Comparison of ENCODE assay signal across 16 cellular contexts in the genomic region with DNA sequence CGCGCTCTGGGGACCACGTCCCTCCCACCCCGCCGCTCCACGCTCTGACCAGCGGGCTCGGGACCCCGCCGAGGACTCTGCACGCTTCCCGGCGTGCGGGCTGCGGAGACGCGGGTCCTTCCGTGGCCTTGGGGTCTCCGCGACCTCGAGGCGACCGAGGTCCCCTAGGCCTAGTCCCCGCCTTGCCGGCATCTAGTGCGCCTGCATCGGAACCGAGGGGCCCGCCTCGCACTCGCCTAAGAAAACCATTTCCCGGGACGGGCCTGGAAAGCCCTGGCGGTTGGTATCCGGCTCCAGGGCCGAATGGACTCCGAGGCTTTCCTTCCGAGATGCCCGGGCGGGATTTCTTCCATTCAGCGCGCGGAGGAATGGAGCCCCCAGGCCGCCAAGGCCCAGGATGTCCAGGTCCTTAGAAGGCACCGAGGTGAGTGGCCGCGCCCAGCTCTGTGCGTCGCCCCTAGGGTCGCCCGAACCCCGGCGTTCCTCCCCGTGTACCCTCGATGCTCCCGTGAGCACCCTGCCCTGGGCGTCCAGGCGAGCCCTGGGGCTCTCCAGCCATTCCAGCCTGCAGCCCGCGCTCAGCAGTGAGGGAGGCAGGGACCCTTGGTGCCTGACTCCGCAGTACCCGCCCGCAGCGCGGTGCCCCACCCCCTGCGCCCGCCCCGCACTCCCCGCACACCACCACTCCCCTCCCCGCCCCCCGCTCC. TPM values are rescaled to one million over a fixed set of nuclear protein-coding genes. Genes with fewer than 3 reads are reported as not detected.
DNase-seq lines count a peak whose midpoint lies in the region; ATAC-seq and TF ChIP-seq lines count a peak whose summit lies in the region.
"Had no signal": no experiment of that assay in that cellular context is flagged by ENCODE, and none has a peak within 500 bp of the region (broad histone marks: within the 10 kb centered on the region; RNA-seq: fewer than 3 reads in every experiment).

No MANE protein-coding gene starts in this region.

- H3K36me3 ChIP-seq in stomach, result no peaks in the 10 kb centered on the region

- DNase-seq in activated T-cell treated with anti-CD3 and anti-CD28 coated beads, Interleukin-2, amount 50 U/mL, for 24 hours, result peak; percentile 29
- DNase-seq in activated T-cell treated with anti-CD3 and anti-CD28 coated beads, Interleukin-2, amount 50 U/mL, for 1 hour, result no peak
- DNase-seq in astrocyte of the hippocampus (ENCODE audit: low read depth, low spot score) (peak; percentile 16), left kidney (ENCODE audit: low read depth, low spot score) (peak; percentile 39), stomach (peak; percentile 17), NK-92 (lab: John Stamatoyannopoulos, UW; ENCODE audit: unreplicated experiment) (no peak), amniotic stem cell (lab: John Stamatoyannopoulos, UW) (no peak)
- DNase-seq: activated naive CD4-positive, alpha-beta T cell treated with anti-CD3 and anti-CD28 coated beads for 36 hours; foreskin keratinocyte had no signal

- no peak overlapping the region for H3K27ac ChIP-seq in stomach
- H3K27ac ChIP-seq: foreskin keratinocyte, HL-60 had no signal

- peak overlapping the region in 3 of 4 donors; percentile 24 to 43 (median 25) for H3K4me3 ChIP-seq in stomach
- H3K4me3 ChIP-seq: GM12878, mucosa of descending colon had no signal

- H3K36me3 Mint-ChIP-seq in activated T-cell treated with anti-CD3 and anti-CD28 coated beads, Interleukin-2, amount 50 U/mL, for 24 hours (ENCODE audit: low read depth), result no peaks in the 10 kb centered on the region

- H3K27me3 ChIP-seq in stomach, result peaks cover 17 to 79% (median 60%) of the 10 kb centered on the region in 3 donors

- WGBS in stomach, 5 donors, result 3 to 7% (median 5%) methylated on average over 26 to 71 of the region's 71 CpGs

- TF ChIP-seq POLR2A in stomach (IDR thresholded peaks at IDR 0.05), result no peak

- H3K9me3 Mint-ChIP-seq in activated T-cell treated with anti-CD3 and anti-CD28 coated beads, Interleukin-2, amount 50 U/mL, for 24 hours, result no peaks in the 10 kb centered on the region
- H3K9me3 Mint-ChIP-seq: activated naive CD4-positive, alpha-beta T cell treated with anti-CD3 and anti-CD28 coated beads for 36 hours; CD4-positive, alpha-beta T cell had no signal

- peaks cover 65% of the 10 kb centered on the region for H3K27me3 Mint-ChIP-seq in activated T-cell treated with anti-CD3 and anti-CD28 coated beads, Interleukin-2, amount 50 U/mL, for 24 hours

- H3K9me3 ChIP-seq in stomach, result no peaks in the 10 kb centered on the region
- H3K9me3 ChIP-seq: mucosa of descending colon had no signal

- H3K4me3 Mint-ChIP-seq in activated T-cell treated with anti-CD3 and anti-CD28 coated beads, Interleukin-2, amount 50 U/mL, for 24 hours, result no peak overlapping the region
- H3K4me3 Mint-ChIP-seq: activated naive CD4-positive, alpha-beta T cell treated with anti-CD3 and anti-CD28 coated beads for 36 hours had no signal

- H3K4me1 Mint-ChIP-seq in activated T-cell treated with anti-CD3 and anti-CD28 coated beads, Interleukin-2, amount 50 U/mL, for 24 hours (ENCODE audit: low read depth), result peaks cover 36% of the 10 kb centered on the region

- H3K27ac Mint-ChIP-seq in activated T-cell treated with anti-CD3 and anti-CD28 coated beads, Interleukin-2, amount 50 U/mL, for 24 hours, result no peak overlapping the region
- H3K27ac Mint-ChIP-seq: activated naive CD4-positive, alpha-beta T cell treated with anti-CD3 and anti-CD28 coated beads for 36 hours; CD4-positive, alpha-beta T cell had no signal

- no peak for ATAC-seq in GM21576 (IDR thresholded peaks at IDR 0.05; ENCODE audit: unreplicated experiment)
- ATAC-seq: GM12878 had no signal

- H3K4me1 ChIP-seq in stomach, result peaks cover 13 to 27% (median 20%) of the 10 kb centered on the region in 4 donors
- H3K4me1 ChIP-seq: foreskin keratinocyte had no signal

- no peak for TF ChIP-seq CTCF in stomach (IDR thresholded peaks at IDR 0.05)

- intact Hi-C loops in stomach (cut with DNase I; ENCODE audit: low total_unique reads), result no loop called here

- TF ChIP-seq EP300 in stomach (IDR thresholded peaks at IDR 0.05), result no peak

RNA-seq across cellular contexts. Expression of gene SLC6A3, which starts 0.8 kb away (rescaled TPM):
- not detected for total RNA-seq in stomach
- under 1 TPM in 1 of 3 donors, not detected in 2; 0.05 TPM for polyA plus RNA-seq in stomach
- total RNA-seq: A172; activated naive CD4-positive, alpha-beta T cell treated with anti-CD3 and anti-CD28 coated beads for 36 hours; foreskin keratinocyte; GM12878; LHCN-M2; mucosa of descending colon had no signal
- polyA plus RNA-seq: foreskin keratinocyte had no signal

Comparison
In these comparisons a context has a peak if more than half of its experiments do, and no peak if none do; other contexts are left out.
1. DNase-seq: peak in activated T-cell treated with anti-CD3 and anti-CD28 coated beads, Interleukin-2, amount 50 U/mL, for 24 hours (single experiment), astrocyte of the hippocampus (single experiment), left kidney (single experiment) and stomach (single experiment); none in activated T-cell treated with anti-CD3 and anti-CD28 coated beads, Interleukin-2, amount 50 U/mL, for 1 hour (single experiment), NK-92 (single experiment) and amniotic stem cell (single experiment).